Comparison of ENCODE assay signal across 12 cellular contexts in genomic region chr1:150387200-150387599, GRCh38. TPM values are rescaled to one million over a fixed set of nuclear protein-coding genes. Genes with fewer than 3 reads are reported as not detected.
DNase-seq lines count a peak whose midpoint lies in the region; ATAC-seq and TF ChIP-seq lines count a peak whose summit lies in the region.
"Had no signal": no experiment of that assay in that cellular context is flagged by ENCODE, and none has a peak within 500 bp of the region (broad histone marks: within the 10 kb centered on the region; RNA-seq: fewer than 3 reads in every experiment).

No MANE protein-coding gene starts in this region.

- H3K4me3 ChIP-seq in body of pancreas (no peak overlapping the region), prostate gland (no peak overlapping the region)
- H3K4me3 ChIP-seq: colonic mucosa had no signal

- intact Hi-C loops in activated naive CD4-positive, alpha-beta T cell treated with anti-CD3 and anti-CD28 coated beads for 36 hours (cut with micrococcal nuclease) = loop anchor here (5.0 kb wide), 1 partner anchor 35 kb away; no protein-coding TSS in a partner anchor
- intact Hi-C loops in body of pancreas (cut with DNase I) (no loop called here), prostate gland (cut with DNase I) (no loop called here)

- H3K27me3 Mint-ChIP-seq in activated naive CD4-positive, alpha-beta T cell treated with anti-CD3 and anti-CD28 coated beads for 36 hours (ENCODE audit: low read depth) = no peaks in the 10 kb centered on the region
- no peaks in the 10 kb centered on the region for H3K27me3 Mint-ChIP-seq in progenitor cell of endocrine pancreas
- H3K27me3 Mint-ChIP-seq: stimulated activated naive CD8-positive, alpha-beta T cell treated with anti-CD3 and anti-CD28 coated beads, Interleukin-15, amount 100 ng/mL, for 72 hours had no signal

- H3K36me3 ChIP-seq in body of pancreas (replicated peaks in 1 of 2; ENCODE audit: insufficient read depth in 1 of 2, low read depth in 2 of 2) (no peaks in the 10 kb centered on the region), prostate gland (no peaks in the 10 kb centered on the region)
- H3K36me3 ChIP-seq: colonic mucosa had no signal

- no peaks in the 10 kb centered on the region for H3K9me3 ChIP-seq in body of pancreas
- no peaks in the 10 kb centered on the region for H3K9me3 ChIP-seq in prostate gland
- H3K9me3 ChIP-seq: colonic mucosa had no signal

- H3K27ac ChIP-seq in body of pancreas = peak overlapping the region in 3 of 4 donors; percentile 55 to 66 (median 57)
- H3K27ac ChIP-seq in prostate gland = no peak overlapping the region
- H3K27ac ChIP-seq: colonic mucosa had no signal

- H3K4me3 Mint-ChIP-seq in activated naive CD4-positive, alpha-beta T cell treated with anti-CD3 and anti-CD28 coated beads for 36 hours = no peak overlapping the region
- H3K4me3 Mint-ChIP-seq in progenitor cell of endocrine pancreas (ENCODE audit: low read depth) = peak overlapping the region; percentile 6

- TF ChIP-seq POLR2A in body of pancreas (IDR thresholded peaks at IDR 0.05) = no peak
- TF ChIP-seq POLR2A in prostate gland (IDR thresholded peaks at IDR 0.05) = no peak

- CTCF ChIA-PET in activated naive CD4-positive, alpha-beta T cell treated with anti-CD3 and anti-CD28 coated beads for 36 hours (lab: Charles Lee) = interaction anchor here (0.9 kb wide), 1 partner anchor 15 kb away, joined by 6 read pairs; no protein-coding TSS in a partner anchor

- H3K9me3 Mint-ChIP-seq in activated naive CD4-positive, alpha-beta T cell treated with anti-CD3 and anti-CD28 coated beads for 36 hours = no peaks in the 10 kb centered on the region
- no peaks in the 10 kb centered on the region for H3K9me3 Mint-ChIP-seq in progenitor cell of endocrine pancreas (ENCODE audit: low read depth)
- H3K9me3 Mint-ChIP-seq: stimulated activated naive CD8-positive, alpha-beta T cell treated with anti-CD3 and anti-CD28 coated beads, Interleukin-15, amount 100 ng/mL, for 72 hours had no signal

- peaks cover 52% of the 10 kb centered on the region for H3K4me1 Mint-ChIP-seq in activated naive CD4-positive, alpha-beta T cell treated with anti-CD3 and anti-CD28 coated beads for 36 hours (ENCODE audit: low read depth)
- peaks cover 26% of the 10 kb centered on the region for H3K4me1 Mint-ChIP-seq in progenitor cell of endocrine pancreas (ENCODE audit: low read depth)

- H3K4me1 ChIP-seq in body of pancreas = peaks cover 35% of the 10 kb centered on the region
- H3K4me1 ChIP-seq in prostate gland (replicated peaks) = no peaks in the 10 kb centered on the region

- TF ChIP-seq CTCF in body of pancreas (IDR thresholded peaks at IDR 0.05) = no peak
- TF ChIP-seq CTCF in progenitor cell of endocrine pancreas (IDR thresholded peaks at IDR 0.05; ENCODE audit: unreplicated experiment) = no peak
- no peak for TF ChIP-seq CTCF in prostate gland (IDR thresholded peaks at IDR 0.05)

- DNase-seq in activated naive CD4-positive, alpha-beta T cell treated with anti-CD3 and anti-CD28 coated beads for 36 hours = no peak
- no peak for DNase-seq in activated naive CD4-positive, alpha-beta T cell (lab: John Stamatoyannopoulos, UW)
- DNase-seq in body of pancreas (no peak), progenitor cell of endocrine pancreas (ENCODE audit: low spot score, unreplicated experiment) (no peak), NCI-H2107 treated with DMSO at 0.1 percent for 48 hours (lab: John Stamatoyannopoulos, UW; ENCODE audit: unreplicated experiment) (no peak), prostate gland (ENCODE audit: low spot score) (no peak)
- DNase-seq: colonic mucosa; NCI-H146; stimulated activated CD4-positive, alpha-beta T cell treated with anti-CD3 and anti-CD28 coated beads, Interleukin-4, amount 100 ng/mL, for 1 hour; stimulated activated naive CD8-positive, alpha-beta T cell treated with anti-CD3 and anti-CD28 coated beads, Interleukin-15, amount 100 ng/mL, for 72 hours had no signal

- H3K27ac Mint-ChIP-seq in activated naive CD4-positive, alpha-beta T cell treated with anti-CD3 and anti-CD28 coated beads for 36 hours = peak overlapping the region; percentile 50
- peak overlapping the region; percentile 82 for H3K27ac Mint-ChIP-seq in progenitor cell of endocrine pancreas
- H3K27ac Mint-ChIP-seq: stimulated activated naive CD8-positive, alpha-beta T cell treated with anti-CD3 and anti-CD28 coated beads, Interleukin-15, amount 100 ng/mL, for 72 hours had no signal

- peaks cover 2% of the 10 kb centered on the region for H3K36me3 Mint-ChIP-seq in activated naive CD4-positive, alpha-beta T cell treated with anti-CD3 and anti-CD28 coated beads for 36 hours (ENCODE audit: low read depth)
- no peaks in the 10 kb centered on the region for H3K36me3 Mint-ChIP-seq in progenitor cell of endocrine pancreas (ENCODE audit: insufficient read depth)

- H3K27me3 ChIP-seq in body of pancreas (no peaks in the 10 kb centered on the region), prostate gland (replicated peaks; ENCODE audit: insufficient read depth) (no peaks in the 10 kb centered on the region)
- H3K27me3 ChIP-seq: colonic mucosa had no signal

- ATAC-seq in HG03175 (IDR thresholded peaks at IDR 0.05; ENCODE audit: unreplicated experiment) (peak; percentile 39), body of pancreas (peak; percentile 76), HG03108 (IDR thresholded peaks at IDR 0.05; ENCODE audit: unreplicated experiment) (no peak)
- ATAC-seq: stimulated activated naive CD8-positive, alpha-beta T cell treated with anti-CD3 and anti-CD28 coated beads, Interleukin-15, amount 100 ng/mL, for 72 hours had no signal

RNA-seq across cellular contexts. Expression of gene RPRD2, which starts 23.3 kb away (rescaled TPM):
- total RNA-seq in activated naive CD4-positive, alpha-beta T cell treated with anti-CD3 and anti-CD28 coated beads for 36 hours = 10 to 100 TPM; 20.9 to 22.9 TPM
- total RNA-seq in body of pancreas = 10 to 100 TPM; 13.2 to 17.1 TPM
- total RNA-seq in progenitor cell of endocrine pancreas = 38.5 and 42.6 TPM in 2 replicates
- total RNA-seq in prostate gland = 10 to 100 TPM; 20.6 to 31.4 TPM

Comparison
In these comparisons a context has a peak if more than half of its experiments do, and no peak if none do; other contexts are left out.
1. H3K27ac ChIP-seq: peak in body of pancreas (3 of 4); none in prostate gland (0 of 2).